ENCODE assay signal across 23 cellular contexts in the genomic region with DNA sequence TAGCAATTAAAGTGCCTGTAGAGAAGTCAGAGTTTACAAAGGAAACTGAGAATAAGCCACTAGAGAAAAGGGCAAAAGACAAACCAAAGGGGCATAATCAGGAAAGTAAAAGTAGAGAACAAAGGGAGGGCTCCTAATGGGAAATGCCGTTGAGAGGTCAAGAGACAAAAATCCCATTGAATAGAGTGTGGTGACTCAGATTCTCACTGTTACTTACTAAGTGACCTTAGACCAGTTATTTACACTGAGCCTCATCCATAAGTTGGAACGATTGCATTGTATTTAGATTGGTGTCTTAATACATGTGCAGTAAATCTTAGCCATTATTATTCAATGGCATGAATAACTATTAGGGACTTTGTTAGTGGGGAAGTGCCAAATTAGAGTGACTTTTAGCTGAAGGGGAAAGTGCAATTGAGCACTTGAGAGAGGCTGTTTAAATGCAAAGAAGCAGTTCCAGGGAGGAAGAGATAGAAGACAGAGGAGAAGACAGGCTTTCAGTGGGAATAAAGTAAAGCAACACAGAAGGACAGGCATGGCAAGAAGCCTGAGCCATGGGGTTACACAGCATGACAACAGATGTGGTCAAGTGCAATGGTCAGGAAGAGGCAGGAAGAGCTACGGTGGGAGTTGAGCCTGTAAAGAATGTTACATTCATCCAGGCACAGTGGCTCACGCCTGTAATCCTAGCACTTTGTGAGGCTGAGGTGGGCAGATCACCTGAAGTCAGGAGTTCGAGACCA.
DNase-seq lines count a peak whose midpoint lies in the region; ATAC-seq, FAIRE-seq and TF ChIP-seq lines count a peak whose summit lies in the region.
"Had no signal": no experiment of that assay in that cellular context is flagged by ENCODE, and none has a peak within 500 bp of the region (broad histone marks: within the 10 kb centered on the region; RNA-seq: fewer than 3 reads in every experiment).

No MANE protein-coding gene starts in this region.

- 82% methylated on average over 5 of the region's 5 CpGs; no CpG with 5 or more reads in 1 of the 2 experiments for WGBS in H1 (ENCODE audit: extremely low coverage in 1 of 2, insufficient coverage in 1 of 2, insufficient read length in 1 of 2, insufficient replicate concordance in 2 of 2, low coverage in 1 of 2, low lambda C conversion rate in 2 of 2, missing lambda C conversion rate in 1 of 2), 2 experiments
- 95% methylated on average over 5 of the region's 5 CpGs for WGBS in thymus

- no peak overlapping the region for H3K56ac ChIP-seq in H1 (replicated peaks; ENCODE audit: insufficient read length, low read depth, low read length)

- no peak overlapping the region for H3K9ac ChIP-seq in H1 (replicated peaks in 1 of 4; ENCODE audit: extremely low read depth in 1 of 4, low read depth in 3 of 4, low read length in 3 of 4)

- H3K23ac ChIP-seq in H1 (ENCODE audit: insufficient read length), result no peak overlapping the region

- H3K36me3 Mint-ChIP-seq in activated naive CD8-positive, alpha-beta T cell treated with anti-CD3 and anti-CD28 coated beads, Interleukin-2, amount 50 U/mL, for 24 hours (ENCODE audit: low read depth), result peaks cover 9% of the 10 kb centered on the region
- H3K36me3 Mint-ChIP-seq in activated naive CD8-positive, alpha-beta T cell treated with anti-CD3 and anti-CD28 coated beads for 36 hours, result peaks cover 10% of the 10 kb centered on the region
- no peaks in the 10 kb centered on the region for H3K36me3 Mint-ChIP-seq in activated T-helper 17 cell treated with anti-CD3 and anti-CD28 coated beads, Interleukin-2, amount 50 U/mL, for 72 hours (ENCODE audit: low read depth)

- peak overlapping the region; percentile 72; the same call in 1 of the 2 replicates for H2BK12ac ChIP-seq in H1 (ENCODE audit: low read depth, low read length)

- no peak overlapping the region for H3K4me2 ChIP-seq in H1 (ENCODE audit: insufficient read depth in 1 of 2, low read depth in 2 of 2, low read length in 2 of 2)
- H3K4me2 ChIP-seq: hepatocyte, smooth muscle cell had no signal

- TF ChIP-seq RAD21 in H1 (IDR thresholded peaks at IDR 0.05 in 1 of 2, conservative IDR thresholded peaks at IDR 0.05 in 1 of 2; ENCODE audit: low read depth in 2 of 2, low read length in 2 of 2), result no peak

- no peak overlapping the region for H2AFZ ChIP-seq in H1 (ENCODE audit: low read length)
- H2AFZ ChIP-seq: hepatocyte had no signal

- no peak for DNase-seq in activated naive CD8-positive, alpha-beta T cell treated with anti-CD3 and anti-CD28 coated beads, Interleukin-2, amount 50 U/mL, for 24 hours
- no peak for DNase-seq in activated naive CD8-positive, alpha-beta T cell treated with anti-CD3 and anti-CD28 coated beads for 36 hours
- DNase-seq in M059J (ENCODE audit: low read depth), result peak; percentile 31
- no peak for DNase-seq in H1 (ENCODE audit: low read depth in 1 of 2, low spot score in 2 of 2)
- DNase-seq in amniotic stem cell (lab: John Stamatoyannopoulos, UW), result no peak
- DNase-seq: 8988T; activated CD4-positive, alpha-beta T cell treated with anti-CD3 and anti-CD28 coated beads, Interleukin-2, amount 50 U/mL, for 1 hour; activated naive CD8-positive, alpha-beta T cell treated with anti-CD3 and anti-CD28 coated beads, Interleukin-2, amount 10 ng/mL, durations not matched to agents 7 days and 5 days; foreskin keratinocyte; NCI-H1105; NCI-H526 treated with DMSO at 0.1 percent for 48 hours; stimulated activated CD4-positive, alpha-beta T cell treated with anti-CD3 and anti-CD28 coated beads, Interleukin-4, amount 100 ng/mL, for 24 hours; T-helper 2 cell had no signal

- no peak for TF ChIP-seq POLR2A in H1 (IDR thresholded peaks at IDR 0.05; ENCODE audit: control extremely low read depth in 1 of 2, low read depth in 2 of 2, low read length in 2 of 2)

- FAIRE-seq in H1 (lab: Jason Lieb, UNC), result no peak
- FAIRE-seq: D721Med, G401.6 had no signal

- no peak overlapping the region for H2BK5ac ChIP-seq in H1 (ENCODE audit: low read depth, low read length)

- H3K4me1 Mint-ChIP-seq in activated naive CD8-positive, alpha-beta T cell treated with anti-CD3 and anti-CD28 coated beads, Interleukin-2, amount 50 U/mL, for 24 hours, result peaks cover 18% of the 10 kb centered on the region
- H3K4me1 Mint-ChIP-seq in activated naive CD8-positive, alpha-beta T cell treated with anti-CD3 and anti-CD28 coated beads for 36 hours, result peaks cover 36% of the 10 kb centered on the region
- H3K4me1 Mint-ChIP-seq in activated T-helper 17 cell treated with anti-CD3 and anti-CD28 coated beads, Interleukin-2, amount 50 U/mL, for 72 hours, result peaks cover 8% of the 10 kb centered on the region

- no peak for TF ChIP-seq EP300 in H1 (IDR thresholded peaks at IDR 0.05; ENCODE audit: borderline replicate concordance in 1 of 2, low read depth in 2 of 2, low read length in 2 of 2)

- no peak overlapping the region for H3K4me3 Mint-ChIP-seq in activated naive CD8-positive, alpha-beta T cell treated with anti-CD3 and anti-CD28 coated beads, Interleukin-2, amount 50 U/mL, for 24 hours
- no peak overlapping the region for H3K4me3 Mint-ChIP-seq in activated naive CD8-positive, alpha-beta T cell treated with anti-CD3 and anti-CD28 coated beads for 36 hours
- H3K4me3 Mint-ChIP-seq in activated T-helper 17 cell treated with anti-CD3 and anti-CD28 coated beads, Interleukin-2, amount 50 U/mL, for 72 hours, result no peak overlapping the region
- H3K4me3 Mint-ChIP-seq: activated naive CD8-positive, alpha-beta T cell treated with anti-CD3 and anti-CD28 coated beads, Interleukin-2, amount 10 ng/mL, durations not matched to agents 7 days and 5 days had no signal

- H3K79me1 ChIP-seq in H1 (ENCODE audit: low read depth, low read length), result no peaks in the 10 kb centered on the region

- H3K4ac ChIP-seq in H1 (replicated peaks; ENCODE audit: insufficient read length, low read depth, low read length), result no peak overlapping the region

- H3K9me3 ChIP-seq in H1 (ENCODE audit: insufficient read depth in 2 of 2, low read depth in 1 of 2, low read length in 1 of 2) (no peaks in the 10 kb centered on the region), thymus (ENCODE audit: control insufficient read depth) (no peaks in the 10 kb centered on the region)
- H3K9me3 ChIP-seq: neutrophil had no signal

- H3K4me1 ChIP-seq in H1 (replicated peaks in 1 of 4; ENCODE audit: control insufficient read depth in 3 of 4, insufficient read depth in 4 of 4, low read length in 3 of 4) (0 out of 7 replicates have a peak, but pooled peaks cover 0 to 4% (median 0%) of the 10 kb centered on the region in 4 experiments), thymus (ENCODE audit: control insufficient read depth, insufficient read depth, low read length) (peaks cover 61% of the 10 kb centered on the region)

- no peak overlapping the region for H4K8ac ChIP-seq in H1 (ENCODE audit: extremely low read depth, insufficient read depth, low read length)

- CTCF ChIA-PET in H1 (lab: Charles Lee; ENCODE audit: partially characterized antibody), result interaction anchor here (0.6 to 7.2 kb wide), 8 partner anchors 8 to 308 kb away, joined by 3 to 40 read pairs (median 5); a partner anchor contains a TSS

- no peak overlapping the region for H4K91ac ChIP-seq in H1 (replicated peaks; ENCODE audit: insufficient read length, low read length)

- no peak overlapping the region for H3K18ac ChIP-seq in H1 (ENCODE audit: extremely low read depth, low read length)

- POLR2A ChIA-PET in H1 (lab: Charles Lee; ENCODE audit: partially characterized antibody), result interaction anchor here (1.0 kb wide), 1 partner anchor 9 kb away, joined by 4 read pairs; no protein-coding TSS in a partner anchor

- H3K27ac Mint-ChIP-seq in activated naive CD8-positive, alpha-beta T cell treated with anti-CD3 and anti-CD28 coated beads, Interleukin-2, amount 50 U/mL, for 24 hours, result no peak overlapping the region
- H3K27ac Mint-ChIP-seq in activated naive CD8-positive, alpha-beta T cell treated with anti-CD3 and anti-CD28 coated beads for 36 hours, result no peak overlapping the region
- no peak overlapping the region for H3K27ac Mint-ChIP-seq in activated T-helper 17 cell treated with anti-CD3 and anti-CD28 coated beads, Interleukin-2, amount 50 U/mL, for 72 hours
- H3K27ac Mint-ChIP-seq: activated naive CD8-positive, alpha-beta T cell treated with anti-CD3 and anti-CD28 coated beads, Interleukin-2, amount 10 ng/mL, durations not matched to agents 7 days and 5 days; activated T-helper 2 cell treated with anti-CD3 and anti-CD28 coated beads, Interferon-gamma antibody, Interleukin-2, Interleukin-4, amounts not matched to agents 10 μg/mL and 5 μg/mL and 100 μg/mL, durations not matched to agents 14 hours and 24 hours and 36 hours had no signal

- H2BK15ac ChIP-seq in H1 (ENCODE audit: low read length), result no peak overlapping the region

- H3K23me2 ChIP-seq in H1 (ENCODE audit: low read depth, low read length), result no peaks in the 10 kb centered on the region

- no peaks in the 10 kb centered on the region for H3K9me3 Mint-ChIP-seq in activated naive CD8-positive, alpha-beta T cell treated with anti-CD3 and anti-CD28 coated beads, Interleukin-2, amount 50 U/mL, for 24 hours
- H3K9me3 Mint-ChIP-seq in activated naive CD8-positive, alpha-beta T cell treated with anti-CD3 and anti-CD28 coated beads for 36 hours, result no peaks in the 10 kb centered on the region
- no peaks in the 10 kb centered on the region for H3K9me3 Mint-ChIP-seq in activated T-helper 17 cell treated with anti-CD3 and anti-CD28 coated beads, Interleukin-2, amount 50 U/mL, for 72 hours
- H3K9me3 Mint-ChIP-seq: activated naive CD8-positive, alpha-beta T cell treated with anti-CD3 and anti-CD28 coated beads, Interleukin-2, amount 10 ng/mL, durations not matched to agents 7 days and 5 days; activated T-helper 2 cell treated with anti-CD3 and anti-CD28 coated beads, Interferon-gamma antibody, Interleukin-2, Interleukin-4, amounts not matched to agents 10 μg/mL and 5 μg/mL and 100 μg/mL, durations not matched to agents 14 hours and 24 hours and 36 hours had no signal

- H3K27ac ChIP-seq in H1 (ENCODE audit: low read depth, low read length) (no peak overlapping the region), thymus (ENCODE audit: low read depth) (peak overlapping the region; percentile 12)
- H3K27ac ChIP-seq: foreskin keratinocyte, hepatocyte, neutrophil, VCaP had no signal

- H3K79me2 ChIP-seq in H1 (ENCODE audit: control insufficient read depth in 1 of 2, insufficient read depth in 2 of 2, low read length in 2 of 2), result no peaks in the 10 kb centered on the region
- H3K79me2 ChIP-seq: hepatocyte had no signal

- H2BK20ac ChIP-seq in H1 (ENCODE audit: low read length), result no peak overlapping the region

- no peak overlapping the region for H4K5ac ChIP-seq in H1 (ENCODE audit: insufficient read length, low read depth, low read length)

- 0 out of 2 replicates have a peak overlapping the region, but pooled peaks have one; percentile 45 for H2AK5ac ChIP-seq in H1 (ENCODE audit: low read depth, low read length)

- no peak overlapping the region for H2BK120ac ChIP-seq in H1 (replicated peaks; ENCODE audit: low read depth, low read length)

- H3K27me3 ChIP-seq in H1 (replicated peaks in 1 of 4; ENCODE audit: control insufficient read depth in 3 of 4, extremely low read depth in 1 of 4, insufficient read depth in 3 of 4, low read length in 3 of 4), result no peaks in the 10 kb centered on the region
- H3K27me3 ChIP-seq in thymus (ENCODE audit: control insufficient read depth, insufficient read depth), result no peaks in the 10 kb centered on the region
- H3K27me3 ChIP-seq: foreskin keratinocyte, hepatocyte, neutrophil had no signal

- H3K36me3 ChIP-seq in H1 (ENCODE audit: control insufficient read depth in 2 of 4, insufficient read depth in 4 of 4, low read length in 3 of 4), result no peaks in the 10 kb centered on the region
- no peaks in the 10 kb centered on the region for H3K36me3 ChIP-seq in thymus (ENCODE audit: control insufficient read depth, insufficient read depth)
- H3K36me3 ChIP-seq: neutrophil had no signal

- no peaks in the 10 kb centered on the region for H4K20me1 ChIP-seq in H1 (replicated peaks in 1 of 2; ENCODE audit: control insufficient read depth in 1 of 2, insufficient read depth in 2 of 2, low read length in 2 of 2)

- H3K14ac ChIP-seq in H1 (ENCODE audit: insufficient read length), result no peak overlapping the region

- TF ChIP-seq CTCF in H1 (IDR thresholded peaks at IDR 0.05; ENCODE audit: control extremely low read depth in 1 of 3, insufficient read depth in 1 of 3, low read depth in 1 of 3, low read length in 3 of 3), result no peak

- ATAC-seq in activated naive CD8-positive, alpha-beta T cell treated with anti-CD3 and anti-CD28 coated beads, Interleukin-2, amount 50 U/mL, for 24 hours, result peak; percentile 47
- no peak for ATAC-seq in activated T-helper 17 cell treated with anti-CD3 and anti-CD28 coated beads, Interleukin-2, amount 50 U/mL, for 72 hours (replicated peaks)
- no peak for ATAC-seq in HG03354 (IDR thresholded peaks at IDR 0.05; ENCODE audit: poor library complexity, severe bottlenecking, unreplicated experiment)
- ATAC-seq: foreskin keratinocyte had no signal

- H3K4me3 ChIP-seq in H1 (ENCODE audit: extremely low read depth in 1 of 4, insufficient read depth in 2 of 4, low read depth in 3 of 4, low read length in 4 of 4), result no peak overlapping the region
- H3K4me3 ChIP-seq in thymus (ENCODE audit: low read length), result no peak overlapping the region
- H3K4me3 ChIP-seq: hepatocyte, smooth muscle cell had no signal

- H3K27me3 Mint-ChIP-seq in activated naive CD8-positive, alpha-beta T cell treated with anti-CD3 and anti-CD28 coated beads, Interleukin-2, amount 50 U/mL, for 24 hours, result no peaks in the 10 kb centered on the region
- H3K27me3 Mint-ChIP-seq in activated naive CD8-positive, alpha-beta T cell treated with anti-CD3 and anti-CD28 coated beads for 36 hours, result no peaks in the 10 kb centered on the region
- no peaks in the 10 kb centered on the region for H3K27me3 Mint-ChIP-seq in activated T-helper 17 cell treated with anti-CD3 and anti-CD28 coated beads, Interleukin-2, amount 50 U/mL, for 72 hours
- H3K27me3 Mint-ChIP-seq: activated naive CD8-positive, alpha-beta T cell treated with anti-CD3 and anti-CD28 coated beads, Interleukin-2, amount 10 ng/mL, durations not matched to agents 7 days and 5 days had no signal
